ENCODE assay signal across 8 cellular contexts in the genomic region with DNA sequence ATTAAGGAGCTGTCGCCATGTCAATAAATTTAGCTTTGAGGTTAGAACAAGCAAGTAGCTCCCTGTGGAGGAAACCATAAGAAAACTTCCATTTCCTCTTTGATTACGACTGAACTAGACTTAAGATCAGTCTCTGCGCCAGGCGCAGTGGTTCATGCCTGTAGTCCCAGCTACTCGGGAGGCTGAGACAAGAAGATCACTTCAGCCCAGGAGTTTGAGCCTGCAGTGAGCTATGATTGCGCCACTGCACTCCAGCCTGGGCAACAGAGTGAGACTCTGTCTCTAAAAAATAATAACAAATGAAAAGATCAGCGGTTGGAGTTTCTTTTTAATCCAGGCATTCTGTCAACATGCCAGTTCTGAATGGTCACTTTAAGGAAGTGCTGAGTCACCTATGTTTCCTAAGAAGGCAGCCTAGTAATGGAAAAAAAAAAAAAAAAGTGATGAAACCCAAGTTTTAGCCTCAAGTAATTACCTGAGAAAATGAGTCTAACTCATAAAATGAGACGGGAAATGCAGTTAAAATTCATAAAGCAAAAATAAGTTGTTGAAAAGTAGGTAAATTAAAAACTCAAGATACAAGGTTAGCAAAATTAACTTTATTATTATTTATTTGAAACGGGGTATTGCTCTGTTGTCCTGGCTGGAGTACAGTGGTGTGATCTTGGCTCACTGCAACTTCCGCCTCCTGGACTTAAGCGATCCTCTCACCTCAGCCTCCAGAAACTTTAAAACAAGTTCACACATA. TPM values are rescaled to one million over a fixed set of nuclear protein-coding genes. Genes with fewer than 3 reads are reported as not detected.
DNase-seq lines count a peak whose midpoint lies in the region; ATAC-seq, FAIRE-seq and TF ChIP-seq lines count a peak whose summit lies in the region.

No MANE protein-coding gene starts in this region.

- POLR2A ChIA-PET in endothelial cell of umbilical vein (lab: Charles Lee): interaction anchor here (0.6 to 2.0 kb wide), 6 partner anchors 10 to 336 kb away, joined by 3 to 24 read pairs (median 4); a partner anchor contains a TSS

- H3K14ac ChIP-seq in trophoblast cell (ENCODE audit: low read length): no peak overlapping the region

- no peaks in the 10 kb centered on the region for H3K79me1 ChIP-seq in trophoblast cell (ENCODE audit: low read length)

- no peak overlapping the region for H3K23ac ChIP-seq in trophoblast cell (ENCODE audit: low read length)

- no peaks in the 10 kb centered on the region for H3K9me1 ChIP-seq in endothelial cell of umbilical vein (replicated peaks; ENCODE audit: control insufficient read depth, extremely low read depth, insufficient read depth, low read length)

- no peak overlapping the region for H2BK5ac ChIP-seq in trophoblast cell (ENCODE audit: low read depth, low read length, poor library complexity)

- H3K9me3 ChIP-seq in endothelial cell of umbilical vein (replicated peaks; ENCODE audit: control insufficient read depth, insufficient read depth, low read length) (no peaks in the 10 kb centered on the region), trophoblast cell (ENCODE audit: insufficient read depth, low read depth, low read length) (no peaks in the 10 kb centered on the region)

- H3K18ac ChIP-seq in trophoblast cell (ENCODE audit: low read length): no peak overlapping the region

- H2AFZ ChIP-seq in endothelial cell of umbilical vein (ENCODE audit: low read depth, low read length) (peak overlapping the region; percentile 48), trophoblast cell (ENCODE audit: insufficient read depth, low read length, poor library complexity) (no peak overlapping the region)

- no peak overlapping the region for H4K8ac ChIP-seq in trophoblast cell (ENCODE audit: low read depth, low read length)

- H3K27ac ChIP-seq in endothelial cell of umbilical vein (ENCODE audit: insufficient read depth, low read depth, low read length): peak overlapping the region; percentile 86
- no peak overlapping the region for H3K27ac ChIP-seq in trophoblast cell (ENCODE audit: low read depth, low read length)

- CTCF ChIA-PET in endothelial cell of umbilical vein (lab: Charles Lee): interaction anchor here (0.8 to 2.3 kb wide), 9 partner anchors 9 to 765 kb away, joined by 3 to 13 read pairs (median 5); a partner anchor contains a TSS

- TF ChIP-seq CTCF in endothelial cell of umbilical vein (IDR thresholded peaks at IDR 0.05; ENCODE audit: extremely low read depth in 1 of 2, insufficient read depth in 1 of 2, low read depth in 1 of 2, low read length in 2 of 2): no peak

- H3K4me2 ChIP-seq in endothelial cell of umbilical vein (ENCODE audit: insufficient read depth, low read length): peak overlapping the region; percentile 95
- H3K4me2 ChIP-seq in trophoblast cell (ENCODE audit: low read length): no peak overlapping the region

- DNase-seq in GF-D8 (lab: John Stamatoyannopoulos, UW) (peak; percentile 91), OCI-M1 (lab: John Stamatoyannopoulos, UW) (peak; percentile 84), endothelial cell of umbilical vein (ENCODE audit: low read depth, low spot score) (peak; percentile 89), trophoblast cell (peak in 1 of 2 donors; percentile 41), HTR-8/SVneo (ENCODE audit: insufficient read length, low spot score) (no peak), activated T-cell treated with anti-CD3 and anti-CD28 coated beads for 4 hours (no peak)

- no peaks in the 10 kb centered on the region for H4K20me1 ChIP-seq in endothelial cell of umbilical vein (replicated peaks; ENCODE audit: control insufficient read depth, extremely low read depth, insufficient read depth, low read length)

- WGBS in trophoblast cell (ENCODE audit: extremely low coverage, insufficient coverage, insufficient read length): no CpG with 5 or more reads among the region's 11 CpGs

- no peak overlapping the region for H2BK12ac ChIP-seq in trophoblast cell (ENCODE audit: low read length)

- TF ChIP-seq POLR2A in endothelial cell of umbilical vein (IDR thresholded peaks at IDR 0.05; ENCODE audit: low read depth, low read length): no peak

- H3K36me3 ChIP-seq in endothelial cell of umbilical vein (ENCODE audit: control insufficient read depth in 2 of 2, extremely low read depth in 1 of 2, insufficient read depth in 2 of 2, low read length in 2 of 2) (peaks cover 0 to 10% of the 10 kb centered on the region in 2 experiments), trophoblast cell (ENCODE audit: control insufficient read depth in 1 of 2, insufficient read depth in 2 of 2, low read length in 2 of 2) (peaks cover 10 to 16% of the 10 kb centered on the region in 2 experiments)

- H3K4me3 ChIP-seq in endothelial cell of umbilical vein (replicated peaks in 1 of 3; ENCODE audit: insufficient read depth in 1 of 3, low read depth in 1 of 3, low read length in 3 of 3): peak overlapping the region in 2 of 3 experiments; percentile 48 to 58
- no peak overlapping the region for H3K4me3 ChIP-seq in trophoblast cell (ENCODE audit: low read depth, low read length)

- peak overlapping the region; percentile 29 for H4K91ac ChIP-seq in trophoblast cell (ENCODE audit: low read depth, low read length)

- BruUV-seq in endothelial cell of umbilical vein (replicated peaks; lab: Mats Ljungman, UMichigan): TSS peak; percentile 29

- H3K79me2 ChIP-seq in endothelial cell of umbilical vein (ENCODE audit: control insufficient read depth, insufficient read depth, low read length): no peaks in the 10 kb centered on the region
- no peaks in the 10 kb centered on the region for H3K79me2 ChIP-seq in trophoblast cell (ENCODE audit: control insufficient read depth, insufficient read depth, low read length, poor library complexity)

- H4K12ac ChIP-seq in trophoblast cell (ENCODE audit: low read depth, low read length): no peak overlapping the region

- H3K4ac ChIP-seq in trophoblast cell (ENCODE audit: low read depth, low read length): no peak overlapping the region

- H2BK120ac ChIP-seq in trophoblast cell (ENCODE audit: insufficient read depth, low read length, poor library complexity): peak overlapping the region; percentile 64

- ATAC-seq in HG03469 (IDR thresholded peaks at IDR 0.05; ENCODE audit: unreplicated experiment) (no peak), HG02763 (IDR thresholded peaks at IDR 0.05; ENCODE audit: unreplicated experiment) (no peak)

- intact Hi-C loops in endothelial cell of umbilical vein (cut with micrococcal nuclease): loop anchor here (1.0 to 2.0 kb wide), 3 partner anchors 10 to 16 kb away; a partner anchor contains a TSS

- dilution Hi-C loops in endothelial cell of umbilical vein (cut with MboI; ENCODE audit: extremely low pct_ligation_motif_present, low sequenced_read_pairs): no loop called here

- no peak overlapping the region for H2AK5ac ChIP-seq in trophoblast cell (ENCODE audit: low read length)

- peaks cover 15% of the 10 kb centered on the region for H3K4me1 ChIP-seq in endothelial cell of umbilical vein (ENCODE audit: control insufficient read depth, extremely low read depth, insufficient read depth, low read length)
- no peaks in the 10 kb centered on the region for H3K4me1 ChIP-seq in trophoblast cell (ENCODE audit: control insufficient read depth in 1 of 2, insufficient read depth in 2 of 2, low read length in 2 of 2)

- H3K27me3 ChIP-seq in endothelial cell of umbilical vein (ENCODE audit: control insufficient read depth in 2 of 2, insufficient read depth in 2 of 2, low read length in 2 of 2) (no peaks in the 10 kb centered on the region), trophoblast cell (ENCODE audit: insufficient read depth, low read length) (no peaks in the 10 kb centered on the region)

- FAIRE-seq in endothelial cell of umbilical vein (lab: Jason Lieb, UNC) (peak; percentile 82), HTR-8/SVneo (lab: Jason Lieb, UNC) (no peak)

- H3K9ac ChIP-seq in endothelial cell of umbilical vein (replicated peaks; ENCODE audit: extremely low read depth, insufficient read depth, low read length) (peak overlapping the region; percentile 81), trophoblast cell (ENCODE audit: low read length) (no peak overlapping the region)

TF ChIP-seq in endothelial cell of umbilical vein, 7 proteins besides CTCF, POLR2A, EP300 and RAD21 (continues in another document):
- TF ChIP-seq, protein P1, sequence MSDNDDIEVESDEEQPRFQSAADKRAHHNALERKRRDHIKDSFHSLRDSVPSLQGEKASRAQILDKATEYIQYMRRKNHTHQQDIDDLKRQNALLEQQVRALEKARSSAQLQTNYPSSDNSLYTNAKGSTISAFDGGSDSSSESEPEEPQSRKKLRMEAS (IDR thresholded peaks at IDR 0.05; ENCODE audit: insufficient read depth, insufficient read length): no peak

RNA-seq across cellular contexts. Expression of a gene that starts 10.2 kb away (rescaled TPM):
- total RNA-seq in endothelial cell of umbilical vein: 27.4 and 28.4 TPM in 2 replicates
- polyA plus RNA-seq in endothelial cell of umbilical vein: 18.7 and 20.4 TPM in 2 replicates
- polyA plus RNA-seq in endothelial cell of umbilical vein (2011; cell fraction: cytosol; rRNA removed): 20.2 and 27.0 TPM in 2 replicates
- 10.1 and 11.5 TPM in 2 replicates for polyA plus RNA-seq in endothelial cell of umbilical vein (2011; cell fraction: nucleus; rRNA removed)
- polyA plus RNA-seq in endothelial cell of umbilical vein (2012): 17.8 and 20.8 TPM in 2 replicates
- 3.4 and 4.1 TPM in 2 replicates for polyA minus RNA-seq in endothelial cell of umbilical vein
- 5.7 TPM for polyA minus RNA-seq in endothelial cell of umbilical vein (2011; cell fraction: cytosol; rRNA and poly(A)+ RNA removed)
- 2.9 and 4.8 TPM in 2 replicates for polyA minus RNA-seq in endothelial cell of umbilical vein (2011; cell fraction: nucleus; rRNA and poly(A)+ RNA removed)
- polyA plus RNA-seq in trophoblast cell (2013): 54.6 and 59.3 TPM in 2 replicates

RNA-seq across cellular contexts. Expression of a gene that starts 15.4 kb away (rescaled TPM):
- total RNA-seq in endothelial cell of umbilical vein: 1,808 and 1,822 TPM in 2 replicates
- polyA plus RNA-seq in endothelial cell of umbilical vein: 2,510 and 3,284 TPM in 2 replicates
- 4,832 and 5,046 TPM in 2 replicates for polyA plus RNA-seq in endothelial cell of umbilical vein (2011; cell fraction: cytosol; rRNA removed)
- 1,295 and 1,487 TPM in 2 replicates for polyA plus RNA-seq in endothelial cell of umbilical vein (2011; cell fraction: nucleus; rRNA removed)
- polyA plus RNA-seq in endothelial cell of umbilical vein (2012): 3,722 and 3,858 TPM in 2 replicates
- 915 and 991 TPM in 2 replicates for polyA minus RNA-seq in endothelial cell of umbilical vein
- polyA minus RNA-seq in endothelial cell of umbilical vein (2011; cell fraction: cytosol; rRNA and poly(A)+ RNA removed): 476 TPM
- 210 and 272 TPM in 2 replicates for polyA minus RNA-seq in endothelial cell of umbilical vein (2011; cell fraction: nucleus; rRNA and poly(A)+ RNA removed)
- polyA plus RNA-seq in trophoblast cell (2013): 3,507 and 3,728 TPM in 2 replicates

RNA-seq across cellular contexts. Expression of a gene that starts 16.4 kb away (rescaled TPM):
- total RNA-seq in endothelial cell of umbilical vein: 53.2 and 57.4 TPM in 2 replicates
- polyA plus RNA-seq in endothelial cell of umbilical vein: 21.9 and 26.4 TPM in 2 replicates
- polyA plus RNA-seq in endothelial cell of umbilical vein (2011; cell fraction: cytosol; rRNA removed): 20.6 and 27.6 TPM in 2 replicates
- polyA plus RNA-seq in endothelial cell of umbilical vein (2011; cell fraction: nucleus; rRNA removed): 20.8 and 22.8 TPM in 2 replicates
- polyA plus RNA-seq in endothelial cell of umbilical vein (2012): 29.9 and 40.9 TPM in 2 replicates
- polyA minus RNA-seq in endothelial cell of umbilical vein: 124 TPM in 2 replicates
- 56.4 TPM for polyA minus RNA-seq in endothelial cell of umbilical vein (2011; cell fraction: cytosol; rRNA and poly(A)+ RNA removed)
- polyA minus RNA-seq in endothelial cell of umbilical vein (2011; cell fraction: nucleus; rRNA and poly(A)+ RNA removed): 211 and 218 TPM in 2 replicates
- polyA plus RNA-seq in trophoblast cell (2013): 55.4 and 55.9 TPM in 2 replicates

Comparison
In these comparisons a context has a peak if more than half of its experiments do, and no peak if none do; other contexts are left out.
1. DNase-seq: peak in GF-D8 (single experiment), OCI-M1 (single experiment) and endothelial cell of umbilical vein (single experiment); none in HTR-8/SVneo (single experiment) and activated T-cell treated with anti-CD3 and anti-CD28 coated beads for 4 hours (single experiment).